In the genomic region with DNA sequence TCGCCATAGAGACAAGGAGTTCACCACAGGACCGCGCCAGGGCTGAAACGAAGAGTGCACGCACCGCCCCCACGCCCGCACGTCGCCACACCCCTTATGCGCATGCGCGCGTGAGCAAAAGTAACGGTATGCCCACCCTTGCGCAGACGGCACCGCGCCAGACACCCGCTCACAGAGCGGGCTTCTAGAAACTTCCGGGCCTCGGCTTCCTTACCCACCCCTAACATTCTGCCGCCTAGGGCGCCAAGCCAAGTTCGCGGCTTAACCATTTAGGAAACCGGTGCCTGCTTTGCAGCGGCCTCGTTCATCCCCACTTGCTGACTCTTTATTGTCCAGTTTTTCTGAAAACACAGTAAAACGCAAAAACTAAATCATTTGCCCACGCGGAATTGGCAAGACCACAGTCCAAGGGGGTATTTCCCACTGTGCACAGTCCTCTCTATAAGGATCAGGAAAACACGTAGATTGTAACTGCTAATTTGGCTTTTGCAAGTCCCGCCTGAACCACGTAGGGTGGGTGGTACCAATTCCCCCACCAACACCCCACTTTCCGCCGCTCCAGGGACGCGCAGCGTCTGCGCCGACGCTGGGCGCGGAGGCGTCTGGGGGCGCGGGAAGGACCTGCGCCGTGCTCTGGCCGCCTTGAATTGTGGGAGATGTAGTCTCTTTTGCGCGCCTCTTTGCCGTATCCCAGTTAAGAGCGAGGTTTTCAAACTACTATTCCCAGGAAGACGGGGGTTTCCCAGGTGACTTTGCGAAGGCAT, we compare ENCODE assay signal across 8 cellular contexts. TPM values are rescaled to one million over a fixed set of nuclear protein-coding genes. Genes with fewer than 3 reads are reported as not detected.
A peak's percentile ranks its signal among the peaks of the same experiment; 100 is the strongest.
DNase-seq lines count a peak whose midpoint lies in the region; ATAC-seq and TF ChIP-seq lines count a peak whose summit lies in the region.

A gene with protein sequence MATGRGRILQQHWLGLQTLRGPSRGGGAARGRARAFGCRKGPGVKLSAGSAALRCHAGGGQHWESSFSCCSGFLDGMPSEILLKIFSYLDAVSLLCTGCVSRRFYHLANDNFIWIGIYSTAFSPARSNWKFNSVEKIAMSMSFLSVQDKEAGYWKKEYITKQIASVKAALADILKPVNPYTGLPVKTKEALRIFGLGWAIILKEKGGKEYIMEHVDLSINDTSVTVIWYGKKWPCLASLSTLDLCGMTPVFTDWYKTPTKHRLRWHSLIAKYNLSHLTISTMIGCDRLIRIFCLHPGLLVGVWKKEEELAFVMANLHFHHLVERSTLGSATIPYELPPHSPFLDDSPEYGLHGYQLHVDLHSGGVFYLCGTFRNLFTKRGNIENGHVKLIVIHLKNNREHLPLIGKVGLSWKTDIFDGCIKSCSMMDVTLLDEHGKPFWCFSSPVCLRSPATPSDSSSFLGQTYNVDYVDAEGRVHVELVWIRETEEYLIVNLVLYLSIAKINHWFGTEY (minus strand): TSS at position 56 of the 764 bp plus-strand sequence. CDS start 49 bp downstream, at position 7.
A gene with protein sequence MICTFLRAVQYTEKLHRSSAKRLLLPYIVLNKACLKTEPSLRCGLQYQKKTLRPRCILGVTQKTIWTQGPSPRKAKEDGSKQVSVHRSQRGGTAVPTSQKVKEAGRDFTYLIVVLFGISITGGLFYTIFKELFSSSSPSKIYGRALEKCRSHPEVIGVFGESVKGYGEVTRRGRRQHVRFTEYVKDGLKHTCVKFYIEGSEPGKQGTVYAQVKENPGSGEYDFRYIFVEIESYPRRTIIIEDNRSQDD (plus strand): TSS at position 745 of the 764 bp plus-strand sequence. CDS start 286 bp downstream, outside the sequence.

- ATAC-seq in GM19395 (IDR thresholded peaks at IDR 0.05; ENCODE audit: unreplicated experiment) = peak; percentile 89
- peak; percentile 80 for ATAC-seq in HG03558 (IDR thresholded peaks at IDR 0.05; ENCODE audit: extremely low read depth, unreplicated experiment)

- TF ChIP-seq CTCF in CD14-positive monocyte (IDR thresholded peaks at IDR 0.05) = no peak

- peaks cover 19% of the 10 kb centered on the region for H3K4me1 Mint-ChIP-seq in CD14-positive monocyte

- DNase-seq in CD14-positive monocyte (ENCODE audit: low spot score) (peak; percentile 91), NCI-H748 (lab: John Stamatoyannopoulos, UW; ENCODE audit: unreplicated experiment) (peak; percentile 99), dedifferentiated amniotic fluid mesenchymal stem cell (ENCODE audit: extremely low spot score) (peak; percentile 96), left kidney (ENCODE audit: low read depth, low spot score) (peak; percentile 99)
- DNase-seq in activated CD4-positive, alpha-beta T cell treated with anti-CD3 and anti-CD28 coated beads, Interleukin-2, amount 50 U/mL, for 24 hours (ENCODE audit: low read depth in 1 of 2, low spot score in 1 of 2) = peak; percentile 89 to 94
- peak; percentile 96 for DNase-seq in stimulated activated CD4-positive, alpha-beta T cell treated with anti-CD3 and anti-CD28 coated beads, Interleukin-1b, Interleukin-23, amount 100 ng/mL, for 48 hours

- H3K4me3 Mint-ChIP-seq in CD14-positive monocyte = peak within 1 kb of the TSS; percentile 96 to 97

- H3K27ac Mint-ChIP-seq in CD14-positive monocyte = peak within 1 kb of the TSS; percentile 95 to 99 (median 98)

- H3K36me3 Mint-ChIP-seq in CD14-positive monocyte = peaks cover 8 to 14% of the 10 kb centered on the region in 2 donors

- intact Hi-C loops in CD14-positive monocyte (cut with micrococcal nuclease) = loop anchor here (5.0 to 10.0 kb wide), 2 partner anchors 144 to 347 kb away; partner anchors contain the start of genes CNDP2 (in 1 of the 2) and CYB5A (in 1 of the 2)

- H3K9me3 Mint-ChIP-seq in CD14-positive monocyte = no peaks in the 10 kb centered on the region

- H3K27me3 Mint-ChIP-seq in CD14-positive monocyte (ENCODE audit: low read depth in 3 of 3) = peaks cover 1 to 5% (median 4%) of the 10 kb centered on the region in 3 donors

RNA-seq across cellular contexts. Expression of the first gene that starts in this region (rescaled TPM):
- polyA plus RNA-seq in CD14-positive monocyte = not detected

RNA-seq across cellular contexts. Expression of the second gene that starts in this region (rescaled TPM):
- 10 to 100 TPM; 11.0 to 15.6 TPM for polyA plus RNA-seq in CD14-positive monocyte

Comparison
In these comparisons a context has a peak if more than half of its experiments do, and no peak if none do; other contexts are left out.
1. Peak in every context shown above with its lines: DNase-seq and ATAC-seq.